Comparison of ENCODE assay signal across 6 cellular contexts in genomic region chr11:316031-316701, GRCh38. TPM values are rescaled to one million over a fixed set of nuclear protein-coding genes. Genes with fewer than 3 reads are reported as not detected.
A peak's percentile ranks its signal among the peaks of the same experiment; 100 is the strongest.
DNase-seq lines count a peak whose midpoint lies in the region; ATAC-seq and TF ChIP-seq lines count a peak whose summit lies in the region.

No MANE protein-coding gene starts in this region.

- H3K4me3 Mint-ChIP-seq in CD14-positive monocyte: peak overlapping the region; percentile 39 to 79
- H3K4me3 Mint-ChIP-seq in activated T-helper 2 cell treated with anti-CD3 and anti-CD28 coated beads, Interferon-gamma antibody, Interleukin-2, Interleukin-4, amounts not matched to agents 10 μg/mL and 5 μg/mL and 100 μg/mL, durations not matched to agents 14 hours and 24 hours and 36 hours (ENCODE audit: low read depth): peak overlapping the region; percentile 86

- H3K27me3 Mint-ChIP-seq in CD14-positive monocyte (ENCODE audit: low read depth in 3 of 3): peaks cover 24 to 65% (median 56%) of the 10 kb centered on the region in 3 donors
- no peaks in the 10 kb centered on the region for H3K27me3 Mint-ChIP-seq in activated T-helper 2 cell treated with anti-CD3 and anti-CD28 coated beads, Interferon-gamma antibody, Interleukin-2, Interleukin-4, amounts not matched to agents 10 μg/mL and 5 μg/mL and 100 μg/mL, durations not matched to agents 14 hours and 24 hours and 36 hours (ENCODE audit: low read depth)

- no peaks in the 10 kb centered on the region for H3K9me3 ChIP-seq in lung (ENCODE audit: control insufficient read depth in 2 of 2, insufficient read depth in 1 of 2, low read length in 1 of 2)

- H3K4me3 ChIP-seq in lung: peak overlapping the region; percentile 27

- CTCF ChIA-PET in GM10248 (lab: Yijun Ruan, JAX): interaction anchor here (0.7 to 3.6 kb wide), 8 partner anchors 10 to 109 kb away, joined by 3 to 33 read pairs (median 4); partner anchors contain the start of genes BET1L and IFITM2

- H3K4me1 Mint-ChIP-seq in CD14-positive monocyte: peaks cover 49% of the 10 kb centered on the region
- peaks cover 42% of the 10 kb centered on the region for H3K4me1 Mint-ChIP-seq in activated T-helper 2 cell treated with anti-CD3 and anti-CD28 coated beads, Interferon-gamma antibody, Interleukin-2, Interleukin-4, amounts not matched to agents 10 μg/mL and 5 μg/mL and 100 μg/mL, durations not matched to agents 14 hours and 24 hours and 36 hours (ENCODE audit: low read depth)

- ATAC-seq in lung (ENCODE audit: insufficient read depth, low FRiP score): no peak

- POLR2A ChIA-PET in GM10248 (lab: Yijun Ruan, JAX): no interaction called here

- WGBS in lung, 2 donors: 34% methylated on average over 59 to 64 of the region's 64 CpGs

- H3K36me3 ChIP-seq in lung (ENCODE audit: control insufficient read depth in 2 of 2, insufficient read depth in 2 of 2, low read length in 2 of 2): no peaks in the 10 kb centered on the region

- H3K36me3 Mint-ChIP-seq in CD14-positive monocyte: peaks cover 14 to 16% of the 10 kb centered on the region in 2 donors
- H3K36me3 Mint-ChIP-seq in activated T-helper 2 cell treated with anti-CD3 and anti-CD28 coated beads, Interferon-gamma antibody, Interleukin-2, Interleukin-4, amounts not matched to agents 10 μg/mL and 5 μg/mL and 100 μg/mL, durations not matched to agents 14 hours and 24 hours and 36 hours (ENCODE audit: low read depth): peaks cover 53% of the 10 kb centered on the region

- intact Hi-C loops in CD14-positive monocyte (cut with micrococcal nuclease): no loop called here
- intact Hi-C loops in activated T-helper 2 cell treated with anti-CD3 and anti-CD28 coated beads, Interferon-gamma antibody, Interleukin-2, Interleukin-4, amounts not matched to agents 10 μg/mL and 5 μg/mL and 100 μg/mL, durations not matched to agents 14 hours and 24 hours and 36 hours (cut with micrococcal nuclease): no loop called here

- DNase-seq in CD14-positive monocyte (ENCODE audit: low spot score) (no peak), lung (ENCODE audit: low spot score) (no peak), kidney tubule cell (ENCODE audit: low spot score) (no peak), NCI-H226 (no peak), GM10248 (ENCODE audit: extremely low spot score) (no peak)
- no peak for DNase-seq in activated T-helper 2 cell treated with anti-CD3 and anti-CD28 coated beads, Interferon-gamma antibody, Interleukin-2, Interleukin-4, amounts not matched to agents 10 μg/mL and 5 μg/mL and 100 μg/mL, durations not matched to agents 14 hours and 24 hours and 36 hours (ENCODE audit: low spot score)

- no peak for TF ChIP-seq CTCF in CD14-positive monocyte (IDR thresholded peaks at IDR 0.05)
- TF ChIP-seq CTCF in lung (IDR thresholded peaks at IDR 0.05; ENCODE audit: control extremely low read depth, extremely low read depth): no peak
- no peak for TF ChIP-seq CTCF in GM10248 (IDR thresholded peaks at IDR 0.05; ENCODE audit: control extremely low read depth, extremely low read depth, low read depth, missing control alignments)

- H3K9me3 Mint-ChIP-seq in CD14-positive monocyte: peaks cover 0 to 6% (median 2%) of the 10 kb centered on the region in 7 donors
- no peaks in the 10 kb centered on the region for H3K9me3 Mint-ChIP-seq in activated T-helper 2 cell treated with anti-CD3 and anti-CD28 coated beads, Interferon-gamma antibody, Interleukin-2, Interleukin-4, amounts not matched to agents 10 μg/mL and 5 μg/mL and 100 μg/mL, durations not matched to agents 14 hours and 24 hours and 36 hours

- no peaks in the 10 kb centered on the region for H3K27me3 ChIP-seq in lung (ENCODE audit: control insufficient read depth, insufficient read depth)

- H3K27ac Mint-ChIP-seq in CD14-positive monocyte: no peak overlapping the region
- H3K27ac Mint-ChIP-seq in activated T-helper 2 cell treated with anti-CD3 and anti-CD28 coated beads, Interferon-gamma antibody, Interleukin-2, Interleukin-4, amounts not matched to agents 10 μg/mL and 5 μg/mL and 100 μg/mL, durations not matched to agents 14 hours and 24 hours and 36 hours: peak overlapping the region; percentile 88

- H3K4me1 ChIP-seq in lung (ENCODE audit: control insufficient read depth in 2 of 2, insufficient read depth in 2 of 2, low read length in 2 of 2): peaks cover 0 to 15% of the 10 kb centered on the region in 2 donors

- peak overlapping the region; percentile 70 to 79 for H3K27ac ChIP-seq in lung (ENCODE audit: low read depth in 1 of 2, low read length in 1 of 2)

RNA-seq across cellular contexts. Expression of gene IFITM1, which starts 2.3 kb away (rescaled TPM):
- polyA plus RNA-seq in CD14-positive monocyte (10 to 100 TPM; 26.0 to 36.3 TPM), lung (100 to 1,000 TPM; 275 to 531 TPM)
- 256 and 260 TPM in 2 replicates for total RNA-seq in activated T-helper 2 cell treated with anti-CD3 and anti-CD28 coated beads, Interferon-gamma antibody, Interleukin-2, Interleukin-4, amounts not matched to agents 10 μg/mL and 5 μg/mL and 100 μg/mL, durations not matched to agents 14 hours and 24 hours and 36 hours
- 100 to 1,000 TPM in 1 of 2 donors, 10 to 100 TPM in 1; 53.3 to 104 TPM for total RNA-seq in lung

RNA-seq across cellular contexts. Expression of gene IFITM3, which starts 4.5 kb away (rescaled TPM):
- polyA plus RNA-seq in CD14-positive monocyte (100 to 1,000 TPM; 445 to 637 TPM), lung (1,000 to 10,000 TPM; 1,642 to 2,585 TPM)
- total RNA-seq in activated T-helper 2 cell treated with anti-CD3 and anti-CD28 coated beads, Interferon-gamma antibody, Interleukin-2, Interleukin-4, amounts not matched to agents 10 μg/mL and 5 μg/mL and 100 μg/mL, durations not matched to agents 14 hours and 24 hours and 36 hours: 3.5 and 3.7 TPM in 2 replicates
- total RNA-seq in lung: 100 to 1,000 TPM; 191 to 903 TPM

RNA-seq across cellular contexts. Expression of gene IFITM2, which starts 8.6 kb away (rescaled TPM):
- polyA plus RNA-seq in CD14-positive monocyte (1,000 to 10,000 TPM in 1 of 2 donors, 100 to 1,000 TPM in 1; 625 to 1,147 TPM), lung (1,000 to 10,000 TPM; 1,063 to 4,189 TPM)
- 680 and 689 TPM in 2 replicates for total RNA-seq in activated T-helper 2 cell treated with anti-CD3 and anti-CD28 coated beads, Interferon-gamma antibody, Interleukin-2, Interleukin-4, amounts not matched to agents 10 μg/mL and 5 μg/mL and 100 μg/mL, durations not matched to agents 14 hours and 24 hours and 36 hours
- 100 to 1,000 TPM in 1 of 2 donors, 10 to 100 TPM in 1; 75.7 to 656 TPM for total RNA-seq in lung

RNA-seq across cellular contexts. Expression of gene IFITM5, which starts 16.8 kb away (rescaled TPM):
- polyA plus RNA-seq in CD14-positive monocyte (not detected), lung (not detected)
- total RNA-seq in activated T-helper 2 cell treated with anti-CD3 and anti-CD28 coated beads, Interferon-gamma antibody, Interleukin-2, Interleukin-4, amounts not matched to agents 10 μg/mL and 5 μg/mL and 100 μg/mL, durations not matched to agents 14 hours and 24 hours and 36 hours: not detected in 2 replicates
- not detected for total RNA-seq in lung

RNA-seq across cellular contexts. Expression of gene PGGHG, which starts 27.2 kb away (rescaled TPM):
- polyA plus RNA-seq in CD14-positive monocyte: 1 to 10 TPM; 1.6 to 2.1 TPM
- 62.0 and 62.8 TPM in 2 replicates for total RNA-seq in activated T-helper 2 cell treated with anti-CD3 and anti-CD28 coated beads, Interferon-gamma antibody, Interleukin-2, Interleukin-4, amounts not matched to agents 10 μg/mL and 5 μg/mL and 100 μg/mL, durations not matched to agents 14 hours and 24 hours and 36 hours
- total RNA-seq in lung: 10 to 100 TPM; 21.6 to 63.3 TPM
- 100 to 1,000 TPM; 112 to 145 TPM for polyA plus RNA-seq in lung

Comparison
In these comparisons a context has a peak if more than half of its experiments do, and no peak if none do; other contexts are left out.
1. RNA of gene IFITM3, which starts 4.5 kb away (total RNA-seq): 191 to 903 TPM in lung; 3.5 to 3.7 TPM in activated T-helper 2 cell treated with anti-CD3 and anti-CD28 coated beads, Interferon-gamma antibody, Interleukin-2, Interleukin-4, amounts not matched to agents 10 μg/mL and 5 μg/mL and 100 μg/mL, durations not matched to agents 14 hours and 24 hours and 36 hours; every median in the first group is over 10 times any median in the second.